27 cellular contexts compared by ENCODE assay signal in genomic region chr1:234302334-234302962, GRCh38.
DNase-seq lines count a peak whose midpoint lies in the region; ATAC-seq and TF ChIP-seq lines count a peak whose summit lies in the region.
"Had no signal": no experiment of that assay in that cellular context is flagged by ENCODE, and none has a peak within 500 bp of the region (broad histone marks: within the 10 kb centered on the region; RNA-seq: fewer than 3 reads in every experiment).

No MANE protein-coding gene starts in this region.

- H3K4me1 Mint-ChIP-seq in activated naive CD8-positive, alpha-beta T cell treated with anti-CD3 and anti-CD28 coated beads, Interleukin-2, amount 50 U/mL, for 24 hours: peaks cover 4% of the 10 kb centered on the region
- no peaks in the 10 kb centered on the region for H3K4me1 Mint-ChIP-seq in activated naive CD8-positive, alpha-beta T cell treated with anti-CD3 and anti-CD28 coated beads for 36 hours
- H3K4me1 Mint-ChIP-seq: memory B cell; stimulated activated memory B cell treated with anti-CD40 and anti-IgM and Interleukin-4, amounts not matched to agents 10 μg/mL and 1 μg/mL and 100 μg/mL, for 72 hours; T-helper 17 cell had no signal

- no peaks in the 10 kb centered on the region for H3K36me3 Mint-ChIP-seq in activated naive CD8-positive, alpha-beta T cell treated with anti-CD3 and anti-CD28 coated beads, Interleukin-2, amount 50 U/mL, for 24 hours (ENCODE audit: low read depth)
- peaks cover 3% of the 10 kb centered on the region for H3K36me3 Mint-ChIP-seq in activated naive CD8-positive, alpha-beta T cell treated with anti-CD3 and anti-CD28 coated beads for 36 hours
- H3K36me3 Mint-ChIP-seq: activated CD4-positive, alpha-beta memory T cell treated with anti-CD3 and anti-CD28 coated beads for 36 hours; CD8-positive, alpha-beta T cell; memory B cell; stimulated activated memory B cell treated with anti-CD40 and anti-IgM and Interleukin-4, amounts not matched to agents 10 μg/mL and 1 μg/mL and 100 μg/mL, for 72 hours had no signal

- H3K4me3 ChIP-seq in upper lobe of left lung: no peak overlapping the region
- H3K4me3 ChIP-seq: hepatocyte, MG63, sigmoid colon, uterus had no signal

- H3K27ac Mint-ChIP-seq in activated naive CD8-positive, alpha-beta T cell treated with anti-CD3 and anti-CD28 coated beads, Interleukin-2, amount 50 U/mL, for 24 hours: no peak overlapping the region
- no peak overlapping the region for H3K27ac Mint-ChIP-seq in activated naive CD8-positive, alpha-beta T cell treated with anti-CD3 and anti-CD28 coated beads for 36 hours
- H3K27ac Mint-ChIP-seq: activated CD4-positive, alpha-beta memory T cell treated with anti-CD3 and anti-CD28 coated beads for 36 hours; activated naive CD4-positive, alpha-beta T cell treated with anti-CD3 and anti-CD28 coated beads, Interleukin-2, amount 50 U/mL, for 72 hours; activated T-helper 2 cell treated with anti-CD3 and anti-CD28 coated beads, Interferon-gamma antibody, Interleukin-2, Interleukin-4, amounts not matched to agents 10 μg/mL and 5 μg/mL and 100 μg/mL, durations not matched to agents 14 hours and 24 hours and 36 hours; CD8-positive, alpha-beta T cell; dendritic cell treated with granulocyte-macrophage colony-stimulating factor and Interleukin-4, amounts not matched to agents 40 ng/mL and 50 ng/mL, for 4 days; memory B cell; stimulated activated memory B cell treated with anti-CD40 and anti-IgM and Interleukin-4, amounts not matched to agents 10 μg/mL and 1 μg/mL and 100 μg/mL, for 72 hours; T-helper 17 cell had no signal

- DNase-seq in activated naive CD8-positive, alpha-beta T cell treated with anti-CD3 and anti-CD28 coated beads, Interleukin-2, amount 50 U/mL, for 24 hours: no peak
- no peak for DNase-seq in activated naive CD8-positive, alpha-beta T cell treated with anti-CD3 and anti-CD28 coated beads for 36 hours
- DNase-seq in MV-4-11 (lab: John Stamatoyannopoulos, UW) (peak; percentile 91), SKM-1 (lab: John Stamatoyannopoulos, UW; ENCODE audit: unreplicated experiment) (peak; percentile 99), upper lobe of left lung (no peak), midbrain (lab: John Stamatoyannopoulos, UW) (no peak), amygdala (lab: John Stamatoyannopoulos, UW) (no peak)
- no peak for DNase-seq in stimulated activated CD4-positive, alpha-beta T cell treated with anti-CD3 and anti-CD28 coated beads, Interleukin-1b, Interleukin-23, amount 100 ng/mL, for 48 hours
- DNase-seq: 8988T; activated CD4-positive, alpha-beta memory T cell treated with anti-CD3 and anti-CD28 coated beads for 36 hours; activated CD4-positive, CD25-positive, alpha-beta regulatory T cell treated with anti-CD3 and anti-CD28 coated beads, Interleukin-2, amount 50 U/mL, for 72 hours; CD8-positive, alpha-beta T cell; central memory CD4-positive, alpha-beta T cell; GOT3; left cardiac atrium; MG63; NCI-H146; sigmoid colon; stimulated activated CD4-positive, alpha-beta T cell treated with anti-CD3 and anti-CD28 coated beads, Interleukin-4, amount 100 ng/mL, for 4 hours; T-helper 17 cell; uterus had no signal

- no peak overlapping the region for H3K4me3 Mint-ChIP-seq in activated naive CD8-positive, alpha-beta T cell treated with anti-CD3 and anti-CD28 coated beads, Interleukin-2, amount 50 U/mL, for 24 hours
- no peak overlapping the region for H3K4me3 Mint-ChIP-seq in activated naive CD8-positive, alpha-beta T cell treated with anti-CD3 and anti-CD28 coated beads for 36 hours
- H3K4me3 Mint-ChIP-seq: activated CD4-positive, alpha-beta memory T cell treated with anti-CD3 and anti-CD28 coated beads for 36 hours; CD8-positive, alpha-beta T cell; dendritic cell treated with granulocyte-macrophage colony-stimulating factor and Interleukin-4, amounts not matched to agents 40 ng/mL and 50 ng/mL, for 4 days; memory B cell; stimulated activated memory B cell treated with anti-CD40 and anti-IgM and Interleukin-4, amounts not matched to agents 10 μg/mL and 1 μg/mL and 100 μg/mL, for 72 hours; T-helper 17 cell had no signal

- no peak for TF ChIP-seq CTCF in upper lobe of left lung (IDR thresholded peaks at IDR 0.05)

- no peaks in the 10 kb centered on the region for H3K27me3 ChIP-seq in upper lobe of left lung
- H3K27me3 ChIP-seq: sigmoid colon, uterus had no signal

- no peaks in the 10 kb centered on the region for H3K36me3 ChIP-seq in upper lobe of left lung
- H3K36me3 ChIP-seq: MG63, sigmoid colon, uterus had no signal

- no peak overlapping the region for H3K27ac ChIP-seq in upper lobe of left lung
- H3K27ac ChIP-seq: hepatocyte, sigmoid colon, uterus had no signal

- H3K27me3 Mint-ChIP-seq in activated naive CD8-positive, alpha-beta T cell treated with anti-CD3 and anti-CD28 coated beads, Interleukin-2, amount 50 U/mL, for 24 hours: peaks cover 3% of the 10 kb centered on the region
- no peaks in the 10 kb centered on the region for H3K27me3 Mint-ChIP-seq in activated naive CD8-positive, alpha-beta T cell treated with anti-CD3 and anti-CD28 coated beads for 36 hours

- peak; percentile 10 for ATAC-seq in activated naive CD8-positive, alpha-beta T cell treated with anti-CD3 and anti-CD28 coated beads, Interleukin-2, amount 50 U/mL, for 24 hours
- peak; percentile 11 to 43 for ATAC-seq in upper lobe of left lung (ENCODE audit: low FRiP score in 2 of 2)
- ATAC-seq: activated naive CD4-positive, alpha-beta T cell treated with anti-CD3 and anti-CD28 coated beads, Interleukin-2, amount 50 U/mL, for 72 hours; CD8-positive, alpha-beta T cell; stimulated activated memory B cell treated with anti-CD40 and anti-IgM and Interleukin-4, amounts not matched to agents 10 μg/mL and 1 μg/mL and 100 μg/mL, for 72 hours; T-helper 17 cell had no signal

- H3K9me3 Mint-ChIP-seq in activated naive CD8-positive, alpha-beta T cell treated with anti-CD3 and anti-CD28 coated beads, Interleukin-2, amount 50 U/mL, for 24 hours: no peaks in the 10 kb centered on the region
- H3K9me3 Mint-ChIP-seq in activated naive CD8-positive, alpha-beta T cell treated with anti-CD3 and anti-CD28 coated beads for 36 hours: peaks cover 5% of the 10 kb centered on the region
- H3K9me3 Mint-ChIP-seq: activated T-helper 2 cell treated with anti-CD3 and anti-CD28 coated beads, Interferon-gamma antibody, Interleukin-2, Interleukin-4, amounts not matched to agents 10 μg/mL and 5 μg/mL and 100 μg/mL, durations not matched to agents 14 hours and 24 hours and 36 hours; dendritic cell treated with granulocyte-macrophage colony-stimulating factor and Interleukin-4, amounts not matched to agents 40 ng/mL and 50 ng/mL, for 4 days had no signal

- no peak for TF ChIP-seq POLR2A in upper lobe of left lung (IDR thresholded peaks at IDR 0.05)

- WGBS in upper lobe of left lung, 2 donors: 70 to 74% methylated on average over 6 of the region's 6 CpGs

- TF ChIP-seq EP300 in upper lobe of left lung (IDR thresholded peaks at IDR 0.05): no peak

- H3K4me1 ChIP-seq in upper lobe of left lung: peaks cover 0 to 9% (median 0%) of the 10 kb centered on the region in 4 donors
- H3K4me1 ChIP-seq: sigmoid colon, uterus had no signal

- no peaks in the 10 kb centered on the region for H3K9me3 ChIP-seq in upper lobe of left lung
- H3K9me3 ChIP-seq: sigmoid colon, uterus had no signal

Comparison
In these comparisons a context has a peak if more than half of its experiments do, and no peak if none do; other contexts are left out.
1. DNase-seq: peak in MV-4-11 (single experiment) and SKM-1 (single experiment); none in activated naive CD8-positive, alpha-beta T cell treated with anti-CD3 and anti-CD28 coated beads, Interleukin-2, amount 50 U/mL, for 24 hours (single experiment), activated naive CD8-positive, alpha-beta T cell treated with anti-CD3 and anti-CD28 coated beads for 36 hours (single experiment), upper lobe of left lung (0 of 2), stimulated activated CD4-positive, alpha-beta T cell treated with anti-CD3 and anti-CD28 coated beads, Interleukin-1b, Interleukin-23, amount 100 ng/mL, for 48 hours (single experiment), midbrain (single experiment) and amygdala (0 of 56).